In genomic region chrX:1522905-1523304, GRCh38 we compare ENCODE assay signal across 6 cellular contexts. TPM values are rescaled to one million over a fixed set of nuclear protein-coding genes. Genes with fewer than 3 reads are reported as not detected.
"Had no signal": no experiment of that assay in that cellular context is flagged by ENCODE, and none has a peak within 500 bp of the region (broad histone marks: within the 10 kb centered on the region; RNA-seq: fewer than 3 reads in every experiment).

No MANE protein-coding gene starts in this region.

RNA-seq across cellular contexts. Expression of gene P2RY8, which starts 14.1 kb away (rescaled TPM):
- total RNA-seq: endodermal cell, mammary epithelial cell, mesothelial cell of epicardium, pulmonary artery endothelial cell, smooth muscle cell, temporal lobe had no signal
- polyA plus RNA-seq: mammary epithelial cell, smooth muscle cell had no signal
